27 cellular contexts compared by ENCODE assay signal in genomic region chr16:68068926-68069325, GRCh38. TPM values are rescaled to one million over a fixed set of nuclear protein-coding genes. Genes with fewer than 3 reads are reported as not detected.
DNase-seq lines count a peak whose midpoint lies in the region; TF ChIP-seq lines count a peak whose summit lies in the region.
"Had no signal": no experiment of that assay in that cellular context is flagged by ENCODE, and none has a peak within 500 bp of the region (broad histone marks: within the 10 kb centered on the region; RNA-seq: fewer than 3 reads in every experiment).

No MANE protein-coding gene starts in this region.

- no peak for TF ChIP-seq CTCF in parathyroid adenoma (IDR thresholded peaks at IDR 0.05)

- H2AFZ ChIP-seq in parathyroid adenoma, result no peak overlapping the region

- H3K4me3 ChIP-seq in SJCRH30, result no peak overlapping the region
- no peak overlapping the region for H3K4me3 ChIP-seq in parathyroid adenoma (ENCODE audit: low read depth, low read length)
- H3K4me3 ChIP-seq: pancreas, Peyer's patch, suprapubic skin, uterus had no signal

- no peaks in the 10 kb centered on the region for H3K27me3 ChIP-seq in SJCRH30
- H3K27me3 ChIP-seq in parathyroid adenoma (ENCODE audit: control insufficient read depth, insufficient read depth, low read length), result no peaks in the 10 kb centered on the region
- H3K27me3 ChIP-seq: pancreas, Peyer's patch, suprapubic skin, uterus had no signal

- in situ Hi-C loops in KBM-7 (cut with MboI; ENCODE audit: low pct_unique_long_range_greater_than_20kb, low sequenced_read_pairs), result no loop called here

- no peak overlapping the region for H3K9ac ChIP-seq in parathyroid adenoma

- H3K27ac Mint-ChIP-seq in T-helper 1 cell treated with Interleukin-12 subunit alpha and Interleukin-12 subunit beta and Interleukin-4 antibody, amounts not matched to agents 30 μg/mL and 1 μg/mL, for 36 hours, result peak overlapping the region; percentile 96
- H3K27ac Mint-ChIP-seq in dendritic cell treated with granulocyte-macrophage colony-stimulating factor and Interleukin-4, amounts not matched to agents 40 ng/mL and 50 ng/mL, for 4 days, result peak overlapping the region; percentile 42
- H3K27ac Mint-ChIP-seq: nephron progenitor cell had no signal

- H3K9me3 ChIP-seq in SJCRH30 (replicated peaks) (no peaks in the 10 kb centered on the region), parathyroid adenoma (ENCODE audit: control insufficient read depth, low read length) (no peaks in the 10 kb centered on the region)
- H3K9me3 ChIP-seq: pancreas, Peyer's patch, suprapubic skin, uterus had no signal

- H3K4me3 Mint-ChIP-seq in T-helper 1 cell treated with Interleukin-12 subunit alpha and Interleukin-12 subunit beta and Interleukin-4 antibody, amounts not matched to agents 30 μg/mL and 1 μg/mL, for 36 hours, result no peak overlapping the region
- no peak overlapping the region for H3K4me3 Mint-ChIP-seq in dendritic cell treated with granulocyte-macrophage colony-stimulating factor and Interleukin-4, amounts not matched to agents 40 ng/mL and 50 ng/mL, for 4 days
- H3K4me3 Mint-ChIP-seq: nephron progenitor cell had no signal

- peaks cover 72% of the 10 kb centered on the region for H3K4me1 Mint-ChIP-seq in T-helper 1 cell treated with Interleukin-12 subunit alpha and Interleukin-12 subunit beta and Interleukin-4 antibody, amounts not matched to agents 30 μg/mL and 1 μg/mL, for 36 hours (ENCODE audit: low read depth)
- H3K4me1 Mint-ChIP-seq in dendritic cell treated with granulocyte-macrophage colony-stimulating factor and Interleukin-4, amounts not matched to agents 40 ng/mL and 50 ng/mL, for 4 days (ENCODE audit: low read depth), result peaks cover 39% of the 10 kb centered on the region

- H3K4me1 ChIP-seq in SJCRH30, result peaks cover 41% of the 10 kb centered on the region
- peaks cover 69% of the 10 kb centered on the region for H3K4me1 ChIP-seq in parathyroid adenoma
- H3K4me1 ChIP-seq: uterus had no signal

- no peaks in the 10 kb centered on the region for H3K27me3 Mint-ChIP-seq in T-helper 1 cell treated with Interleukin-12 subunit alpha and Interleukin-12 subunit beta and Interleukin-4 antibody, amounts not matched to agents 30 μg/mL and 1 μg/mL, for 36 hours (ENCODE audit: low read depth)
- H3K27me3 Mint-ChIP-seq in dendritic cell treated with granulocyte-macrophage colony-stimulating factor and Interleukin-4, amounts not matched to agents 40 ng/mL and 50 ng/mL, for 4 days, result no peaks in the 10 kb centered on the region

- intact Hi-C loops in dendritic cell treated with granulocyte-macrophage colony-stimulating factor and Interleukin-4, amounts not matched to agents 40 ng/mL and 50 ng/mL, for 4 days (cut with micrococcal nuclease), result loop anchor here (10.0 kb wide), 2 partner anchors 156 to 254 kb away; no protein-coding TSS in a partner anchor

- H3K9me3 Mint-ChIP-seq in T-helper 1 cell treated with Interleukin-12 subunit alpha and Interleukin-12 subunit beta and Interleukin-4 antibody, amounts not matched to agents 30 μg/mL and 1 μg/mL, for 36 hours, result no peaks in the 10 kb centered on the region
- H3K9me3 Mint-ChIP-seq in dendritic cell treated with granulocyte-macrophage colony-stimulating factor and Interleukin-4, amounts not matched to agents 40 ng/mL and 50 ng/mL, for 4 days, result no peaks in the 10 kb centered on the region
- H3K9me3 Mint-ChIP-seq: activated naive CD4-positive, alpha-beta T cell treated with anti-CD3 and anti-CD28 coated beads, Interleukin-2, amount 50 U/mL, for 72 hours; nephron progenitor cell had no signal

- H3K36me3 ChIP-seq in SJCRH30 (no peaks in the 10 kb centered on the region), parathyroid adenoma (ENCODE audit: control insufficient read depth, insufficient read depth, low read length) (no peaks in the 10 kb centered on the region)
- H3K36me3 ChIP-seq: uterus had no signal

- no peaks in the 10 kb centered on the region for H3K79me2 ChIP-seq in parathyroid adenoma

- H3K36me3 Mint-ChIP-seq in T-helper 1 cell treated with Interleukin-12 subunit alpha and Interleukin-12 subunit beta and Interleukin-4 antibody, amounts not matched to agents 30 μg/mL and 1 μg/mL, for 36 hours (ENCODE audit: low read depth), result peaks cover 43% of the 10 kb centered on the region
- H3K36me3 Mint-ChIP-seq in dendritic cell treated with granulocyte-macrophage colony-stimulating factor and Interleukin-4, amounts not matched to agents 40 ng/mL and 50 ng/mL, for 4 days (ENCODE audit: low read depth), result peaks cover 88% of the 10 kb centered on the region

- H3K27ac ChIP-seq in SJCRH30 (peak overlapping the region; percentile 70), parathyroid adenoma (peak overlapping the region; percentile 66)
- H3K27ac ChIP-seq: pancreas, suprapubic skin, uterus had no signal

- DNase-seq in T-helper 1 cell, result no peak
- no peak for DNase-seq in SJCRH30
- no peak for DNase-seq in HuH-7 (ENCODE audit: low spot score)
- no peak for DNase-seq in KBM-7
- DNase-seq in NK-92 treated with Interleukin-12 subunit alpha and Interleukin-12 subunit beta, amount 100 ng/mL, for 24 hours (lab: John Stamatoyannopoulos, UW), result no peak
- DNase-seq: DMS79; GDM1; hypothalamus; NCI-H1105; NCI-H187 treated with DMSO at 0.1 percent for 48 hours; NCI-H526; nephron progenitor cell; stimulated activated CD4-positive, alpha-beta T cell treated with anti-CD3 and anti-CD28 coated beads, Interleukin-2, amount 100 ng/mL, for 48 hours; SW 1271; uterus had no signal

- no peak overlapping the region for H3K4me2 ChIP-seq in parathyroid adenoma (ENCODE audit: low read length)

RNA-seq across cellular contexts. Expression of gene NFATC3, which starts 16.2 kb away (rescaled TPM):
- 52.7 and 53.9 TPM in 2 replicates for total RNA-seq in SJCRH30 (2014; rRNA removed; shearing (Covaris generic))

RNA-seq across cellular contexts. Expression of gene DUS2, which starts 45.8 kb away (rescaled TPM):
- 8.6 and 9.0 TPM in 2 replicates for total RNA-seq in SJCRH30 (2014; rRNA removed; shearing (Covaris generic))

RNA-seq across cellular contexts. Expression of gene DDX28, which starts 45.9 kb away (rescaled TPM):
- 9.4 and 9.9 TPM in 2 replicates for total RNA-seq in SJCRH30 (2014; rRNA removed; shearing (Covaris generic))

RNA-seq across cellular contexts. Expression of gene DPEP2NB, which starts 53.2 kb away (rescaled TPM):
- not detected in 2 replicates for total RNA-seq in SJCRH30 (2014; rRNA removed; shearing (Covaris generic))
- total RNA-seq: activated CD8-positive, alpha-beta memory T cell treated with anti-CD3 and anti-CD28 coated beads for 36 hours; activated naive CD4-positive, alpha-beta T cell treated with anti-CD3 and anti-CD28 coated beads, Interleukin-2, amount 50 U/mL, for 72 hours; endothelial cell of umbilical vein; fibroblast of lung; MCF 10A; pancreas; Peyer's patch; right cardiac atrium; suprapubic skin; uterus had no signal
